17 cellular contexts compared by ENCODE assay signal in genomic region chr22:17855891-17856290, GRCh38.
"Had no signal": no experiment of that assay in that cellular context is flagged by ENCODE, and none has a peak within 500 bp of the region (broad histone marks: within the 10 kb centered on the region; RNA-seq: fewer than 3 reads in every experiment).

No MANE protein-coding gene starts in this region.

- H3K9me3 Mint-ChIP-seq: activated naive CD8-positive, alpha-beta T cell treated with anti-CD3 and anti-CD28 coated beads, Interleukin-2, amount 10 ng/mL, durations not matched to agents 7 days and 5 days; activated T-cell treated with anti-CD3 and anti-CD28 coated beads, Interleukin-2, amount 50 U/mL, for 24 hours; activated T-helper 2 cell treated with anti-CD3 and anti-CD28 coated beads, Interferon-gamma antibody, Interleukin-2, Interleukin-4, amounts not matched to agents 10 μg/mL and 5 μg/mL and 100 μg/mL, durations not matched to agents 14 hours and 24 hours and 36 hours; memory B cell; neural crest cell; stimulated activated effector memory CD8-positive, alpha-beta T cell treated with anti-CD3 and anti-CD28 coated beads, Interleukin-12 subunit alpha, Interleukin-12 subunit beta, amount 100 ng/mL, for 72 hours; stimulated activated naive CD8-positive, alpha-beta T cell treated with anti-CD3 and anti-CD28 coated beads, Interleukin-15, amount 100 ng/mL, for 72 hours; WTC11 had no signal

- H3K9me3 ChIP-seq: upper lobe of right lung had no signal

- H3K4me1 Mint-ChIP-seq: activated naive CD8-positive, alpha-beta T cell treated with anti-CD3 and anti-CD28 coated beads, Interleukin-2, amount 10 ng/mL, durations not matched to agents 7 days and 5 days; memory B cell; stimulated activated effector memory CD8-positive, alpha-beta T cell treated with anti-CD3 and anti-CD28 coated beads, Interleukin-12 subunit alpha, Interleukin-12 subunit beta, amount 100 ng/mL, for 72 hours; stimulated activated naive CD8-positive, alpha-beta T cell treated with anti-CD3 and anti-CD28 coated beads, Interleukin-15, amount 100 ng/mL, for 72 hours had no signal

- H3K27me3 ChIP-seq: upper lobe of right lung had no signal

- DNase-seq: activated CD8-positive, alpha-beta memory T cell treated with anti-CD3 and anti-CD28 coated beads for 24 hours; activated CD8-positive, alpha-beta memory T cell treated with anti-CD3 and anti-CD28 coated beads, Interleukin-2, amount 50 U/mL, for 4 hours; activated naive CD4-positive, alpha-beta T cell; activated naive CD8-positive, alpha-beta T cell treated with anti-CD3 and anti-CD28 coated beads, Interleukin-2, amount 10 ng/mL, durations not matched to agents 7 days and 5 days; activated T-cell treated with anti-CD3 and anti-CD28 coated beads, Interleukin-2, amount 50 U/mL, for 24 hours; amniotic stem cell; head of caudate nucleus; hypothalamus; stimulated activated CD4-positive, alpha-beta T cell treated with anti-CD3 and anti-CD28 coated beads, Interleukin-1b, Interleukin-23, amount 100 ng/mL, for 48 hours; stimulated activated naive CD8-positive, alpha-beta T cell treated with anti-CD3 and anti-CD28 coated beads, Interleukin-15, amount 100 ng/mL, for 72 hours; T-helper 1 cell; upper lobe of right lung had no signal

- H3K27ac ChIP-seq: upper lobe of right lung had no signal

- H3K4me3 Mint-ChIP-seq: activated naive CD8-positive, alpha-beta T cell treated with anti-CD3 and anti-CD28 coated beads, Interleukin-2, amount 10 ng/mL, durations not matched to agents 7 days and 5 days; activated T-cell treated with anti-CD3 and anti-CD28 coated beads, Interleukin-2, amount 50 U/mL, for 24 hours; memory B cell; neural crest cell; stimulated activated effector memory CD8-positive, alpha-beta T cell treated with anti-CD3 and anti-CD28 coated beads, Interleukin-12 subunit alpha, Interleukin-12 subunit beta, amount 100 ng/mL, for 72 hours; stimulated activated naive CD8-positive, alpha-beta T cell treated with anti-CD3 and anti-CD28 coated beads, Interleukin-15, amount 100 ng/mL, for 72 hours; WTC11 had no signal

- H3K27me3 Mint-ChIP-seq: activated naive CD8-positive, alpha-beta T cell treated with anti-CD3 and anti-CD28 coated beads, Interleukin-2, amount 10 ng/mL, durations not matched to agents 7 days and 5 days; activated T-cell treated with anti-CD3 and anti-CD28 coated beads, Interleukin-2, amount 50 U/mL, for 24 hours; memory B cell; stimulated activated naive CD8-positive, alpha-beta T cell treated with anti-CD3 and anti-CD28 coated beads, Interleukin-15, amount 100 ng/mL, for 72 hours had no signal

- H3K27ac Mint-ChIP-seq: activated naive CD8-positive, alpha-beta T cell treated with anti-CD3 and anti-CD28 coated beads, Interleukin-2, amount 10 ng/mL, durations not matched to agents 7 days and 5 days; activated T-cell treated with anti-CD3 and anti-CD28 coated beads, Interleukin-2, amount 50 U/mL, for 24 hours; activated T-helper 2 cell treated with anti-CD3 and anti-CD28 coated beads, Interferon-gamma antibody, Interleukin-2, Interleukin-4, amounts not matched to agents 10 μg/mL and 5 μg/mL and 100 μg/mL, durations not matched to agents 14 hours and 24 hours and 36 hours; memory B cell; stimulated activated naive CD8-positive, alpha-beta T cell treated with anti-CD3 and anti-CD28 coated beads, Interleukin-15, amount 100 ng/mL, for 72 hours; WTC11 had no signal

- H3K4me1 ChIP-seq: upper lobe of right lung had no signal

- H3K36me3 Mint-ChIP-seq: activated naive CD8-positive, alpha-beta T cell treated with anti-CD3 and anti-CD28 coated beads, Interleukin-2, amount 10 ng/mL, durations not matched to agents 7 days and 5 days; WTC11 had no signal

- H3K4me3 ChIP-seq: upper lobe of right lung had no signal

- ATAC-seq: stimulated activated effector memory CD8-positive, alpha-beta T cell treated with anti-CD3 and anti-CD28 coated beads, Interleukin-12 subunit alpha, Interleukin-12 subunit beta, amount 100 ng/mL, for 72 hours; stimulated activated naive CD8-positive, alpha-beta T cell treated with anti-CD3 and anti-CD28 coated beads, Interleukin-15, amount 100 ng/mL, for 72 hours; upper lobe of right lung; WTC11 had no signal
